25 cellular contexts compared by ENCODE assay signal in genomic region chr3:47594792-47595191, GRCh38. TPM values are rescaled to one million over a fixed set of nuclear protein-coding genes. Genes with fewer than 3 reads are reported as not detected.
DNase-seq lines count a peak whose midpoint lies in the region; ATAC-seq and TF ChIP-seq lines count a peak whose summit lies in the region.
"Had no signal": no experiment of that assay in that cellular context is flagged by ENCODE, and none has a peak within 500 bp of the region (broad histone marks: within the 10 kb centered on the region; RNA-seq: fewer than 3 reads in every experiment).

No MANE protein-coding gene starts in this region.

- peaks cover 46% of the 10 kb centered on the region for H3K36me3 Mint-ChIP-seq in MCF 10A (ENCODE audit: insufficient read depth, unreplicated experiment)

- H3K23ac ChIP-seq in trophoblast cell (ENCODE audit: low read length): no peak overlapping the region

- H3K4me1 ChIP-seq in breast epithelium (no peaks in the 10 kb centered on the region), ectodermal cell (ENCODE audit: control insufficient read depth, insufficient read depth, low read length) (no peaks in the 10 kb centered on the region), trophoblast cell (ENCODE audit: control insufficient read depth in 1 of 2, insufficient read depth in 2 of 2, low read length in 2 of 2) (no peaks in the 10 kb centered on the region)
- H3K4me1 ChIP-seq: BLaER1 treated with 17β-estradiol and CSF1 and Interleukin-3, amounts not matched to agents 10 nM and 100 nM had no signal

- no peak overlapping the region for H3K9ac ChIP-seq in trophoblast cell (ENCODE audit: low read length)
- H3K9ac ChIP-seq: BLaER1 treated with 17β-estradiol and CSF1 and Interleukin-3, amounts not matched to agents 10 nM and 100 nM; KMS-11 had no signal

- no peak overlapping the region for H4K8ac ChIP-seq in trophoblast cell (ENCODE audit: low read depth, low read length)

- H3K27ac ChIP-seq in breast epithelium (no peak overlapping the region), ectodermal cell (ENCODE audit: insufficient read depth, low read depth, low read length, poor library complexity, severe bottlenecking) (peak overlapping the region; percentile 6), trophoblast cell (ENCODE audit: low read depth, low read length) (no peak overlapping the region)
- H3K27ac ChIP-seq: 22Rv1; BLaER1 treated with 17β-estradiol and CSF1 and Interleukin-3, amounts not matched to agents 10 nM and 100 nM; KMS-11; RWPE1 had no signal

- no peaks in the 10 kb centered on the region for H3K9me3 Mint-ChIP-seq in MCF 10A (ENCODE audit: unreplicated experiment)
- H3K9me3 Mint-ChIP-seq: CD8-positive, alpha-beta memory T cell had no signal

- H3K9me3 ChIP-seq in breast epithelium (no peaks in the 10 kb centered on the region), ectodermal cell (ENCODE audit: control insufficient read depth, low read length) (no peaks in the 10 kb centered on the region), trophoblast cell (ENCODE audit: insufficient read depth, low read depth, low read length) (no peaks in the 10 kb centered on the region)
- H3K9me3 ChIP-seq: BLaER1 treated with 17β-estradiol and CSF1 and Interleukin-3, amounts not matched to agents 10 nM and 100 nM had no signal

- no peak overlapping the region for H3K27ac Mint-ChIP-seq in MCF 10A (ENCODE audit: low read depth, unreplicated experiment)

- no peak overlapping the region for H3K14ac ChIP-seq in trophoblast cell (ENCODE audit: low read length)

- H2BK12ac ChIP-seq in trophoblast cell (ENCODE audit: low read length): no peak overlapping the region

- CTCF ChIA-PET in MCF 10A (lab: Yijun Ruan, JAX): no interaction called here

- no peak overlapping the region for H3K4me2 ChIP-seq in trophoblast cell (ENCODE audit: low read length)
- H3K4me2 ChIP-seq: BLaER1 treated with 17β-estradiol and CSF1 and Interleukin-3, amounts not matched to agents 10 nM and 100 nM; KMS-11 had no signal

- no peak overlapping the region for H2BK120ac ChIP-seq in trophoblast cell (ENCODE audit: insufficient read depth, low read length, poor library complexity)

- 79 to 84% methylated on average over 3 of the region's 3 CpGs for WGBS in ectodermal cell, 2 experiments
- no CpG with 5 or more reads among the region's 3 CpGs for WGBS in trophoblast cell (ENCODE audit: extremely low coverage, insufficient coverage, insufficient read length)

- H3K4ac ChIP-seq in trophoblast cell (ENCODE audit: low read depth, low read length): no peak overlapping the region

- H3K18ac ChIP-seq in trophoblast cell (ENCODE audit: low read length): no peak overlapping the region

- no peak overlapping the region for H4K91ac ChIP-seq in trophoblast cell (ENCODE audit: low read depth, low read length)

- H2AK5ac ChIP-seq in trophoblast cell (ENCODE audit: low read length): no peak overlapping the region

- ATAC-seq in HG03108 (IDR thresholded peaks at IDR 0.05; ENCODE audit: unreplicated experiment): no peak

- POLR2A ChIA-PET in MCF 10A (lab: Yijun Ruan, JAX): no interaction called here

- BruUV-seq in MCF 10A (replicated peaks; lab: Mats Ljungman, UMichigan): no TSS peak

- H3K4me1 Mint-ChIP-seq in MCF 10A (ENCODE audit: insufficient read depth, unreplicated experiment): no peaks in the 10 kb centered on the region

- no peak overlapping the region for H2BK5ac ChIP-seq in trophoblast cell (ENCODE audit: low read depth, low read length, poor library complexity)

- H3K27me3 ChIP-seq in breast epithelium (no peaks in the 10 kb centered on the region), ectodermal cell (ENCODE audit: control insufficient read depth, insufficient read depth, low read length, poor library complexity, severe bottlenecking) (no peaks in the 10 kb centered on the region), trophoblast cell (ENCODE audit: insufficient read depth, low read length) (no peaks in the 10 kb centered on the region)
- H3K27me3 ChIP-seq: BLaER1 treated with 17β-estradiol and CSF1 and Interleukin-3, amounts not matched to agents 10 nM and 100 nM had no signal

- H3K36me3 ChIP-seq in breast epithelium: no peaks in the 10 kb centered on the region
- H3K36me3 ChIP-seq in ectodermal cell (ENCODE audit: control insufficient read depth, insufficient read depth, low read length): peaks cover 57% of the 10 kb centered on the region
- H3K36me3 ChIP-seq in trophoblast cell (ENCODE audit: control insufficient read depth in 1 of 2, insufficient read depth in 2 of 2, low read length in 2 of 2): peaks cover 12 to 27% of the 10 kb centered on the region in 2 experiments

- no peak overlapping the region for H3K4me3 ChIP-seq in breast epithelium
- no peak overlapping the region for H3K4me3 ChIP-seq in ectodermal cell (ENCODE audit: insufficient read depth, low read depth, low read length)
- no peak overlapping the region for H3K4me3 ChIP-seq in trophoblast cell (ENCODE audit: low read depth, low read length)
- H3K4me3 ChIP-seq: BLaER1 treated with 17β-estradiol and CSF1 and Interleukin-3, amounts not matched to agents 10 nM and 100 nM had no signal

- DNase-seq in MCF 10A (ENCODE audit: unreplicated experiment): peak; percentile 58
- no peak for DNase-seq in breast epithelium (ENCODE audit: low spot score in 2 of 2)
- peak; percentile 52 for DNase-seq in iPS DF 19.7 (ENCODE audit: low read depth, low spot score)
- DNase-seq in trophoblast cell: peak; percentile 66 to 86
- DNase-seq in C1 segment of cervical spinal cord (lab: John Stamatoyannopoulos, UW): no peak
- no peak for DNase-seq in nucleus accumbens (lab: John Stamatoyannopoulos, UW)
- DNase-seq: ACHN; CD8-positive, alpha-beta memory T cell; EL; HCEC 1CT; IMR-90; NCI-H1105 treated with DMSO at 0.1 percent for 48 hours; NCI-H2081; NCI-H2171; NCI-H345; NCI-H524; NCI-H774; NK-92 treated with Interleukin-12 subunit alpha and Interleukin-12 subunit beta, amount 100 ng/mL, for 24 hours; SIG-M5 had no signal

- no peak for TF ChIP-seq POLR2A in breast epithelium (IDR thresholded peaks at IDR 0.05)

- intact Hi-C loops in MCF 10A (cut with micrococcal nuclease) (no loop called here), breast epithelium (cut with DNase I; ENCODE audit: low total_unique reads) (no loop called here)

- no peak overlapping the region for H3K4me3 Mint-ChIP-seq in MCF 10A (ENCODE audit: unreplicated experiment)
- H3K4me3 Mint-ChIP-seq: CD8-positive, alpha-beta memory T cell had no signal

- TF ChIP-seq CTCF in MCF 10A (IDR thresholded peaks at IDR 0.05; ENCODE audit: unreplicated experiment): no peak
- no peak for TF ChIP-seq CTCF in breast epithelium (IDR thresholded peaks at IDR 0.05)

- H3K79me1 ChIP-seq in trophoblast cell (ENCODE audit: low read length): no peaks in the 10 kb centered on the region

- no peak overlapping the region for H2AFZ ChIP-seq in trophoblast cell (ENCODE audit: insufficient read depth, low read length, poor library complexity)

- no peaks in the 10 kb centered on the region for H3K27me3 Mint-ChIP-seq in MCF 10A (ENCODE audit: insufficient read depth, unreplicated experiment)
- H3K27me3 Mint-ChIP-seq: CD8-positive, alpha-beta memory T cell had no signal

- H3K79me2 ChIP-seq in trophoblast cell (ENCODE audit: control insufficient read depth, insufficient read depth, low read length, poor library complexity): no peaks in the 10 kb centered on the region

- H4K12ac ChIP-seq in trophoblast cell (ENCODE audit: low read depth, low read length): no peak overlapping the region

RNA-seq across cellular contexts. Expression of gene CSPG5, which starts 16.1 kb away (rescaled TPM):
- total RNA-seq in MCF 10A (2022): 0.44 and 0.71 TPM in 2 replicates
- total RNA-seq in breast epithelium: under 1 TPM; 0.44 to 0.98 (median 0.96) TPM
- 2.3 TPM for polyA plus RNA-seq in ectodermal cell (2013, experiment 1 of 4)
- polyA plus RNA-seq in ectodermal cell (2013, experiment 2 of 4): 2.1 TPM
- 4.6 TPM for polyA plus RNA-seq in ectodermal cell (2013, experiment 3 of 4)
- 4.6 TPM for polyA plus RNA-seq in ectodermal cell (2013, experiment 4 of 4)
- polyA plus RNA-seq in trophoblast cell (2013): 0.57 and 0.76 TPM in 2 replicates
- polyA plus RNA-seq: CD8-positive, alpha-beta memory T cell had no signal

Comparison
In these comparisons a context has a peak if more than half of its experiments do, and no peak if none do; other contexts are left out.
1. DNase-seq: peak in MCF 10A (single experiment), iPS DF 19.7 (single experiment) and trophoblast cell (2 of 2); none in breast epithelium (0 of 2), C1 segment of cervical spinal cord (0 of 14) and nucleus accumbens (0 of 56).